ENCODE assay signal across 16 cellular contexts in genomic region chr14:61690982-61691381, GRCh38. TPM values are rescaled to one million over a fixed set of nuclear protein-coding genes. Genes with fewer than 3 reads are reported as not detected.
DNase-seq lines count a peak whose midpoint lies in the region; ATAC-seq and TF ChIP-seq lines count a peak whose summit lies in the region.
"Had no signal": no experiment of that assay in that cellular context is flagged by ENCODE, and none has a peak within 500 bp of the region (broad histone marks: within the 10 kb centered on the region; RNA-seq: fewer than 3 reads in every experiment).

No MANE protein-coding gene starts in this region.

- peaks cover 18% of the 10 kb centered on the region for H3K36me3 Mint-ChIP-seq in activated CD4-positive, alpha-beta T cell treated with anti-CD3 and anti-CD28 coated beads, Interleukin-2, amount 10 ng/mL, durations not matched to agents 7 days and 5 days (ENCODE audit: low read depth)

- H3K4me3 Mint-ChIP-seq in activated CD4-positive, alpha-beta T cell treated with anti-CD3 and anti-CD28 coated beads, Interleukin-2, amount 10 ng/mL, durations not matched to agents 7 days and 5 days = no peak overlapping the region

- no peak overlapping the region for H3K4me3 ChIP-seq in NB4 (ENCODE audit: low read depth, low read length)
- H3K4me3 ChIP-seq in astrocyte of the spinal cord (ENCODE audit: low read depth, low read length) = no peak overlapping the region
- no peak overlapping the region for H3K4me3 ChIP-seq in smooth muscle cell
- H3K4me3 ChIP-seq: colonic mucosa, ovary had no signal

- H3K27ac ChIP-seq in smooth muscle cell (ENCODE audit: low read depth) = peak overlapping the region; percentile 64
- H3K27ac ChIP-seq: colonic mucosa, ovary had no signal

- ATAC-seq in GM18861 (IDR thresholded peaks at IDR 0.05; ENCODE audit: unreplicated experiment) (no peak), HG03175 (IDR thresholded peaks at IDR 0.05; ENCODE audit: unreplicated experiment) (no peak)
- ATAC-seq: SK-N-SH treated with all-trans-retinoic acid at 6 μM for 48 hours had no signal

- peaks cover 14% of the 10 kb centered on the region for H3K9me3 Mint-ChIP-seq in activated CD4-positive, alpha-beta T cell treated with anti-CD3 and anti-CD28 coated beads, Interleukin-2, amount 10 ng/mL, durations not matched to agents 7 days and 5 days

- H3K9me3 ChIP-seq in smooth muscle cell (replicated peaks; ENCODE audit: low read depth) = no peaks in the 10 kb centered on the region
- H3K9me3 ChIP-seq: colonic mucosa, ovary had no signal

- peak overlapping the region; percentile 16 for H3K4me2 ChIP-seq in smooth muscle cell

- TF ChIP-seq POLR2A in NB4 (IDR thresholded peaks at IDR 0.05; ENCODE audit: extremely low read depth, insufficient read length) = no peak

- H3K27ac Mint-ChIP-seq in activated CD4-positive, alpha-beta T cell treated with anti-CD3 and anti-CD28 coated beads, Interleukin-2, amount 10 ng/mL, durations not matched to agents 7 days and 5 days = peak overlapping the region; percentile 15

- H3F3A ChIP-seq in smooth muscle cell (ENCODE audit: low read depth) = no peaks in the 10 kb centered on the region

- in situ Hi-C loops in astrocyte of the spinal cord (cut with HindIII; ENCODE audit: low sequenced_read_pairs) = no loop called here

- no peaks in the 10 kb centered on the region for H3K36me3 ChIP-seq in smooth muscle cell (ENCODE audit: low read depth)
- H3K36me3 ChIP-seq: colonic mucosa, ovary had no signal

- WGBS in smooth muscle cell (ENCODE audit: low lambda C conversion rate) = 26% methylated on average over 2 of the region's 2 CpGs

- CTCF ChIA-PET in activated CD4-positive, alpha-beta T cell treated with anti-CD3 and anti-CD28 coated beads, Interleukin-2, amount 10 ng/mL, durations not matched to agents 7 days and 5 days (lab: Charles Lee) = interaction anchor here (1.0 to 2.3 kb wide), 5 partner anchors 10 to 29 kb away, joined by 3 to 11 read pairs (median 4); no protein-coding TSS in a partner anchor

- no peak overlapping the region for H3K9ac ChIP-seq in smooth muscle cell (ENCODE audit: low read depth)

- H2AFZ ChIP-seq in smooth muscle cell (ENCODE audit: low read depth) = peak overlapping the region; percentile 92

- no peaks in the 10 kb centered on the region for H3K27me3 Mint-ChIP-seq in activated CD4-positive, alpha-beta T cell treated with anti-CD3 and anti-CD28 coated beads, Interleukin-2, amount 10 ng/mL, durations not matched to agents 7 days and 5 days

- POLR2A ChIA-PET in activated CD4-positive, alpha-beta T cell treated with anti-CD3 and anti-CD28 coated beads, Interleukin-2, amount 10 ng/mL, durations not matched to agents 7 days and 5 days (lab: Charles Lee) = interaction anchor here (0.6 to 0.7 kb wide), 3 partner anchors 20 to 351 kb away, joined by 3 to 4 read pairs (median 3); no protein-coding TSS in a partner anchor

- H4K20me1 ChIP-seq in smooth muscle cell (ENCODE audit: low read depth) = peaks cover 3% of the 10 kb centered on the region

- DNase-seq in activated CD4-positive, alpha-beta T cell treated with anti-CD3 and anti-CD28 coated beads, Interleukin-2, amount 10 ng/mL, durations not matched to agents 7 days and 5 days = no peak
- DNase-seq in activated CD4-positive, alpha-beta T cell treated with anti-CD3 and anti-CD28 coated beads for 1 hour = no peak
- DNase-seq in NB4 (ENCODE audit: low read depth) (peak; percentile 62), astrocyte of the spinal cord (ENCODE audit: low read depth, low spot score) (peak; percentile 21), smooth muscle cell (lab: John Stamatoyannopoulos, UW; ENCODE audit: unreplicated experiment) (no peak), DMS153 (lab: John Stamatoyannopoulos, UW) (no peak)
- DNase-seq: activated CD4-positive, CD25-positive, alpha-beta regulatory T cell treated with anti-CD3 and anti-CD28 coated beads, Interleukin-2, amount 50 U/mL, for 72 hours; activated gamma-delta T cell treated with Interleukin-2 at 50 U/mL for 16 hours; colonic mucosa; DMS53; NCI-H2029 treated with DMSO at 0.1 percent for 48 hours; NK-92 treated with Interleukin-12 subunit alpha and Interleukin-12 subunit beta, amount 100 ng/mL, for 24 hours; ovary had no signal

- peaks cover 5% of the 10 kb centered on the region for H3K4me1 ChIP-seq in smooth muscle cell (ENCODE audit: low read depth)
- H3K4me1 ChIP-seq: colonic mucosa had no signal

- no peaks in the 10 kb centered on the region for H3K27me3 ChIP-seq in smooth muscle cell (ENCODE audit: low read depth)
- H3K27me3 ChIP-seq: colonic mucosa, ovary had no signal

- TF ChIP-seq CTCF in NB4 (IDR thresholded peaks at IDR 0.05; ENCODE audit: low read depth, low read length) = no peak
- TF ChIP-seq CTCF in astrocyte of the spinal cord (IDR thresholded peaks at IDR 0.05; ENCODE audit: low read depth, low read length) = no peak
- no peak for TF ChIP-seq CTCF in smooth muscle cell (IDR thresholded peaks at IDR 0.05; ENCODE audit: borderline replicate concordance, insufficient read depth, poor library complexity, severe bottlenecking)

- H3K79me2 ChIP-seq in smooth muscle cell (ENCODE audit: low read depth) = peaks cover 7% of the 10 kb centered on the region

- H3K4me1 Mint-ChIP-seq in activated CD4-positive, alpha-beta T cell treated with anti-CD3 and anti-CD28 coated beads, Interleukin-2, amount 10 ng/mL, durations not matched to agents 7 days and 5 days = peaks cover 39% of the 10 kb centered on the region

RNA-seq across cellular contexts. Expression of gene HIF1A, which starts 4.3 kb away (rescaled TPM):
- 100 to 1,000 TPM in 1 of 2 experiments, 10 to 100 TPM in 1; 97.0 to 116 TPM for total RNA-seq in activated CD4-positive, alpha-beta T cell treated with anti-CD3 and anti-CD28 coated beads, Interleukin-2, amount 10 ng/mL, durations not matched to agents 7 days and 5 days
- 333 and 376 TPM in 2 replicates for total RNA-seq in smooth muscle cell
- polyA plus RNA-seq in smooth muscle cell = 140 and 152 TPM in 2 replicates

Comparison
In these comparisons a context has a peak if more than half of its experiments do, and no peak if none do; other contexts are left out.
1. DNase-seq: peak in NB4 (single experiment) and astrocyte of the spinal cord (single experiment); none in activated CD4-positive, alpha-beta T cell treated with anti-CD3 and anti-CD28 coated beads, Interleukin-2, amount 10 ng/mL, durations not matched to agents 7 days and 5 days (single experiment), activated CD4-positive, alpha-beta T cell treated with anti-CD3 and anti-CD28 coated beads for 1 hour (single experiment), smooth muscle cell (single experiment) and DMS153 (single experiment).